In genomic region chr17:58413684-58414083, GRCh38 we compare ENCODE assay signal across 18 cellular contexts. TPM values are rescaled to one million over a fixed set of nuclear protein-coding genes. Genes with fewer than 3 reads are reported as not detected.
DNase-seq lines count a peak whose midpoint lies in the region; ATAC-seq, FAIRE-seq and TF ChIP-seq lines count a peak whose summit lies in the region.
"Had no signal": no experiment of that assay in that cellular context is flagged by ENCODE, and none has a peak within 500 bp of the region (broad histone marks: within the 10 kb centered on the region; RNA-seq: fewer than 3 reads in every experiment).

No MANE protein-coding gene starts in this region.

- H3K4me1 ChIP-seq in Panc1 (ENCODE audit: control insufficient read depth, insufficient read depth, low read length) (peaks cover 5% of the 10 kb centered on the region), endocrine pancreas (ENCODE audit: control insufficient read depth, insufficient read depth, low read length) (peaks cover 11% of the 10 kb centered on the region), small intestine (ENCODE audit: control insufficient read depth in 2 of 2, insufficient read depth in 1 of 2, low read depth in 1 of 2, low read length in 1 of 2) (no peaks in the 10 kb centered on the region), SJCRH30 (peaks cover 4% of the 10 kb centered on the region; the same call in 1 of the 2 replicates)

- intact Hi-C loops in activated CD8-positive, alpha-beta T cell treated with anti-CD3 and anti-CD28 coated beads for 36 hours (cut with micrococcal nuclease): no loop called here
- intact Hi-C loops in Panc1 (cut with micrococcal nuclease; ENCODE audit: unreplicated experiment): no loop called here

- H3K9ac ChIP-seq in endocrine pancreas (ENCODE audit: control insufficient read depth, insufficient read depth, low read length): no peak overlapping the region

- in situ Hi-C loops in Panc1 (cut with HindIII; ENCODE audit: low pct_unique_long_range_greater_than_20kb, low sequenced_read_pairs): no loop called here

- 16 to 56% (median 22%) methylated on average over 2 of the region's 2 CpGs for WGBS in small intestine, 3 donors

- H3K27ac Mint-ChIP-seq in activated CD8-positive, alpha-beta T cell treated with anti-CD3 and anti-CD28 coated beads for 36 hours: peak overlapping the region; percentile 65
- H3K27ac Mint-ChIP-seq in activated CD8-positive, alpha-beta T cell treated with anti-CD3 and anti-CD28 coated beads, Interleukin-2, amount 10 ng/mL, durations not matched to agents 7 days and 5 days: no peak overlapping the region
- H3K27ac Mint-ChIP-seq: naive B cell had no signal

- H3K36me3 ChIP-seq in Panc1 (ENCODE audit: control insufficient read depth, insufficient read depth, low read length) (peaks cover 11% of the 10 kb centered on the region; the same call in 1 of the 2 replicates), endocrine pancreas (ENCODE audit: control insufficient read depth, insufficient read depth, low read length) (no peaks in the 10 kb centered on the region), small intestine (ENCODE audit: control insufficient read depth in 2 of 2, insufficient read depth in 2 of 2, low read length in 2 of 2) (no peaks in the 10 kb centered on the region), SJCRH30 (no peaks in the 10 kb centered on the region)
- H3K36me3 ChIP-seq: esophagus muscularis mucosa had no signal

- POLR2A ChIA-PET in activated CD8-positive, alpha-beta T cell treated with anti-CD3 and anti-CD28 coated beads for 36 hours (lab: Charles Lee): interaction anchor here (1.0 to 1.2 kb wide), 5 partner anchors 61 to 218 kb away, joined by 3 to 5 read pairs (median 4); no protein-coding TSS in a partner anchor
- POLR2A ChIA-PET in activated CD8-positive, alpha-beta T cell treated with anti-CD3 and anti-CD28 coated beads, Interleukin-2, amount 10 ng/mL, durations not matched to agents 7 days and 5 days (lab: Charles Lee): interaction anchor here (0.6 to 1.7 kb wide), 5 partner anchors 11 to 81 kb away, joined by 3 to 8 read pairs (median 3); no protein-coding TSS in a partner anchor
- POLR2A ChIA-PET in Panc1 (lab: Charles Lee): no interaction called here

- peaks cover 21% of the 10 kb centered on the region for H3K4me1 Mint-ChIP-seq in activated CD8-positive, alpha-beta T cell treated with anti-CD3 and anti-CD28 coated beads for 36 hours (ENCODE audit: low read depth)
- H3K4me1 Mint-ChIP-seq in activated CD8-positive, alpha-beta T cell treated with anti-CD3 and anti-CD28 coated beads, Interleukin-2, amount 10 ng/mL, durations not matched to agents 7 days and 5 days (ENCODE audit: low read depth): peaks cover 21% of the 10 kb centered on the region

- no peak for TF ChIP-seq CTCF in activated CD8-positive, alpha-beta T cell treated with anti-CD3 and anti-CD28 coated beads for 36 hours (IDR thresholded peaks at IDR 0.05)
- TF ChIP-seq CTCF in Panc1 (IDR thresholded peaks at IDR 0.05): no peak

- H3K27me3 Mint-ChIP-seq in activated CD8-positive, alpha-beta T cell treated with anti-CD3 and anti-CD28 coated beads for 36 hours: no peaks in the 10 kb centered on the region
- no peaks in the 10 kb centered on the region for H3K27me3 Mint-ChIP-seq in activated CD8-positive, alpha-beta T cell treated with anti-CD3 and anti-CD28 coated beads, Interleukin-2, amount 10 ng/mL, durations not matched to agents 7 days and 5 days (ENCODE audit: low read depth)
- H3K27me3 Mint-ChIP-seq: naive B cell had no signal

- no peak for ATAC-seq in activated CD8-positive, alpha-beta T cell treated with anti-CD3 and anti-CD28 coated beads for 36 hours
- ATAC-seq in activated CD8-positive, alpha-beta T cell treated with anti-CD3 and anti-CD28 coated beads, Interleukin-2, amount 10 ng/mL, durations not matched to agents 7 days and 5 days: no peak
- ATAC-seq in Panc1: no peak

- no peak overlapping the region for H3K4me3 Mint-ChIP-seq in activated CD8-positive, alpha-beta T cell treated with anti-CD3 and anti-CD28 coated beads for 36 hours
- no peak overlapping the region for H3K4me3 Mint-ChIP-seq in activated CD8-positive, alpha-beta T cell treated with anti-CD3 and anti-CD28 coated beads, Interleukin-2, amount 10 ng/mL, durations not matched to agents 7 days and 5 days
- H3K4me3 Mint-ChIP-seq: naive B cell had no signal

- no peak for FAIRE-seq in small intestine (lab: Jason Lieb, UNC)

- CTCF ChIA-PET in activated CD8-positive, alpha-beta T cell treated with anti-CD3 and anti-CD28 coated beads for 36 hours (lab: Charles Lee): interaction anchor here (0.7 to 9.6 kb wide), 6 partner anchors 12 to 97 kb away, joined by 3 to 130 read pairs (median 3); partner anchors contain the start of gene HSF5
- CTCF ChIA-PET in activated CD8-positive, alpha-beta T cell treated with anti-CD3 and anti-CD28 coated beads, Interleukin-2, amount 10 ng/mL, durations not matched to agents 7 days and 5 days (lab: Charles Lee): interaction anchor here (0.6 to 5.9 kb wide), 3 partner anchors 39 to 110 kb away, joined by 3 to 135 read pairs (median 8); no protein-coding TSS in a partner anchor
- CTCF ChIA-PET in Panc1 (lab: Charles Lee): no interaction called here

- H3K9me3 Mint-ChIP-seq in activated CD8-positive, alpha-beta T cell treated with anti-CD3 and anti-CD28 coated beads for 36 hours: no peaks in the 10 kb centered on the region
- no peaks in the 10 kb centered on the region for H3K9me3 Mint-ChIP-seq in activated CD8-positive, alpha-beta T cell treated with anti-CD3 and anti-CD28 coated beads, Interleukin-2, amount 10 ng/mL, durations not matched to agents 7 days and 5 days (ENCODE audit: insufficient read depth)
- H3K9me3 Mint-ChIP-seq: naive B cell had no signal

- H3K9me3 ChIP-seq in Panc1 (ENCODE audit: control insufficient read depth, insufficient read depth, low read depth, low read length): no peaks in the 10 kb centered on the region
- no peaks in the 10 kb centered on the region for H3K9me3 ChIP-seq in endocrine pancreas (ENCODE audit: control insufficient read depth, low read length)
- H3K9me3 ChIP-seq in small intestine (ENCODE audit: control insufficient read depth, low read depth): no peaks in the 10 kb centered on the region
- H3K9me3 ChIP-seq in SJCRH30 (replicated peaks): no peaks in the 10 kb centered on the region
- H3K9me3 ChIP-seq: esophagus muscularis mucosa had no signal

- H3K27ac ChIP-seq in Panc1 (ENCODE audit: low read length) (peak overlapping the region; percentile 72; the same call in 1 of the 2 replicates), small intestine (ENCODE audit: low read depth in 1 of 2, low read length in 1 of 2) (no peak overlapping the region), SJCRH30 (no peak overlapping the region)
- H3K27ac ChIP-seq: esophagus muscularis mucosa, PC-9 had no signal

- no TSS peak for BruUV-seq in Panc1 (replicated peaks; lab: Mats Ljungman, UMichigan)

- H3K27me3 ChIP-seq in Panc1 (ENCODE audit: control insufficient read depth, insufficient read depth, low read length): no peaks in the 10 kb centered on the region; the same call in 1 of the 2 replicates
- H3K27me3 ChIP-seq in endocrine pancreas (ENCODE audit: control insufficient read depth, insufficient read depth, low read length): no peaks in the 10 kb centered on the region
- H3K27me3 ChIP-seq in small intestine (ENCODE audit: control insufficient read depth in 2 of 2, insufficient read depth in 2 of 2, low read length in 2 of 2): no peaks in the 10 kb centered on the region
- peaks cover 18% of the 10 kb centered on the region for H3K27me3 ChIP-seq in SJCRH30
- H3K27me3 ChIP-seq: esophagus muscularis mucosa had no signal

- no peaks in the 10 kb centered on the region for H3K36me3 Mint-ChIP-seq in activated CD8-positive, alpha-beta T cell treated with anti-CD3 and anti-CD28 coated beads for 36 hours (ENCODE audit: low read depth)
- no peaks in the 10 kb centered on the region for H3K36me3 Mint-ChIP-seq in activated CD8-positive, alpha-beta T cell treated with anti-CD3 and anti-CD28 coated beads, Interleukin-2, amount 10 ng/mL, durations not matched to agents 7 days and 5 days (ENCODE audit: low read depth)
- H3K36me3 Mint-ChIP-seq: naive B cell had no signal

- peak overlapping the region; percentile 21 to 44; a peak in 2 of 4 replicates for H3K4me3 ChIP-seq in Panc1 (ENCODE audit: low read depth in 2 of 2, low read length in 2 of 2)
- peak overlapping the region; percentile 98 for H3K4me3 ChIP-seq in endocrine pancreas (ENCODE audit: control insufficient read depth, insufficient read depth, low read length)
- H3K4me3 ChIP-seq in small intestine (ENCODE audit: low read depth in 1 of 2, low read length in 2 of 2): peak overlapping the region in 1 of 2 donors; percentile 25
- no peak overlapping the region for H3K4me3 ChIP-seq in SJCRH30
- H3K4me3 ChIP-seq: esophagus muscularis mucosa, PC-9 had no signal

- no peak for DNase-seq in activated CD8-positive, alpha-beta T cell treated with anti-CD3 and anti-CD28 coated beads for 36 hours
- DNase-seq in activated CD8-positive, alpha-beta T cell treated with anti-CD3 and anti-CD28 coated beads, Interleukin-2, amount 10 ng/mL, durations not matched to agents 7 days and 5 days: no peak
- DNase-seq in Panc1 (ENCODE audit: low read depth, low spot score) (no peak), small intestine (peak; percentile 43), RKO (ENCODE audit: low spot score) (no peak), SJCRH30 (no peak), occipital lobe (lab: John Stamatoyannopoulos, UW) (no peak)
- DNase-seq: activated CD4-positive, CD25-positive, alpha-beta regulatory T cell; cortex of kidney; kidney glomerular epithelial cell; naive B cell; NCI-H1694 treated with DMSO at 0.1 percent for 48 hours; NCI-H510A; stimulated activated CD4-positive, alpha-beta T cell treated with anti-CD3 and anti-CD28 coated beads, Interleukin-1b, Interleukin-23, amount 100 ng/mL, for 48 hours had no signal

RNA-seq across cellular contexts. Expression of gene RNF43, which starts 3.6 kb away (rescaled TPM):
- 1 to 10 TPM in 1 of 2 experiments, under 1 TPM in 1; 0.34 to 1.1 TPM for total RNA-seq in activated CD8-positive, alpha-beta T cell treated with anti-CD3 and anti-CD28 coated beads for 36 hours
- under 1 TPM in 1 of 2 experiments, not detected in 1; 0.05 TPM for total RNA-seq in activated CD8-positive, alpha-beta T cell treated with anti-CD3 and anti-CD28 coated beads, Interleukin-2, amount 10 ng/mL, durations not matched to agents 7 days and 5 days
- 4.7 TPM for total RNA-seq in Panc1 (2021; ENCODE audit: unreplicated experiment)
- 1.7 TPM for polyA plus RNA-seq in Panc1 (2012; ENCODE audit: insufficient read length)
- 10 to 100 TPM in 1 of 3 donors, 1 to 10 TPM in 2; 3.5 to 25.8 (median 5.6) TPM for polyA plus RNA-seq in small intestine
- total RNA-seq in SJCRH30 (2014; rRNA removed; shearing (Covaris generic)): not detected in 2 replicates
- 0.31 TPM for total RNA-seq in occipital lobe
- total RNA-seq: LHCN-M2 had no signal
